In genomic region chr2:127647242-127648190, GRCh38 we compare ENCODE assay signal across 13 cellular contexts. TPM values are rescaled to one million over a fixed set of nuclear protein-coding genes. Genes with fewer than 3 reads are reported as not detected.
A peak's percentile ranks its signal among the peaks of the same experiment; 100 is the strongest.
DNase-seq lines count a peak whose midpoint lies in the region; ATAC-seq, FAIRE-seq and TF ChIP-seq lines count a peak whose summit lies in the region.
"Had no signal": no experiment of that assay in that cellular context is flagged by ENCODE, and none has a peak within 500 bp of the region (broad histone marks: within the 10 kb centered on the region; RNA-seq: fewer than 3 reads in every experiment).

No MANE protein-coding gene starts in this region.

- no peaks in the 10 kb centered on the region for H3K9me2 ChIP-seq in GM23338 (ENCODE audit: insufficient read depth)

- no peak overlapping the region for H3K4me2 ChIP-seq in GM23338
- peak overlapping the region; percentile 51 for H3K4me2 ChIP-seq in astrocyte (ENCODE audit: low read length)

- H2AFZ ChIP-seq in GM23338, result no peak overlapping the region
- no peak overlapping the region for H2AFZ ChIP-seq in astrocyte (ENCODE audit: low read depth, low read length)

- no peak overlapping the region for H3K9ac ChIP-seq in astrocyte (ENCODE audit: low read length)
- H3K9ac ChIP-seq in stomach smooth muscle (ENCODE audit: low read length in 2 of 2), result peak overlapping the region; percentile 11 to 55

- H3K4me3 ChIP-seq in GM23338 (no peak overlapping the region), astrocyte (ENCODE audit: insufficient read depth, low read depth, low read length) (no peak overlapping the region), stomach smooth muscle (ENCODE audit: low read length in 2 of 2) (peak overlapping the region in 1 of 2 donors; percentile 40)

- no peaks in the 10 kb centered on the region for H3K9me3 ChIP-seq in astrocyte (ENCODE audit: insufficient read depth, low read depth, low read length)
- H3K9me3 ChIP-seq in stomach smooth muscle (ENCODE audit: control insufficient read depth in 2 of 2, low read length in 2 of 2), result no peaks in the 10 kb centered on the region

- H3K36me3 ChIP-seq in GM23338 (ENCODE audit: insufficient read depth), result no peaks in the 10 kb centered on the region
- no peaks in the 10 kb centered on the region for H3K36me3 ChIP-seq in astrocyte (ENCODE audit: insufficient read depth, low read length)
- peaks cover 8 to 11% of the 10 kb centered on the region in 2 donors for H3K36me3 ChIP-seq in stomach smooth muscle (ENCODE audit: control insufficient read depth in 2 of 2, insufficient read depth in 2 of 2, low read length in 2 of 2)

- H3K4me1 Mint-ChIP-seq in GM23338 (peaks cover 11% of the 10 kb centered on the region), astrocyte (ENCODE audit: low read depth, unreplicated experiment) (peaks cover 24% of the 10 kb centered on the region)

- H3K27me3 ChIP-seq in GM23338 (ENCODE audit: insufficient read depth) (no peaks in the 10 kb centered on the region), astrocyte (ENCODE audit: insufficient read depth, low read length) (no peaks in the 10 kb centered on the region), layer of hippocampus (ENCODE audit: control insufficient read depth, insufficient read depth, low read length) (no peaks in the 10 kb centered on the region), stomach smooth muscle (ENCODE audit: control insufficient read depth in 1 of 2, insufficient read depth in 2 of 2, low read length in 2 of 2) (no peaks in the 10 kb centered on the region)

- H3F3A ChIP-seq in GM23338 (replicated peaks; ENCODE audit: low read depth), result no peaks in the 10 kb centered on the region

- no peaks in the 10 kb centered on the region for H3K4me1 ChIP-seq in GM23338 (ENCODE audit: insufficient read depth)
- H3K4me1 ChIP-seq in astrocyte (ENCODE audit: insufficient read depth, low read length), result peaks cover 17% of the 10 kb centered on the region
- H3K4me1 ChIP-seq in stomach smooth muscle (ENCODE audit: control insufficient read depth, insufficient read depth, low read length), result peaks cover 95% of the 10 kb centered on the region

- H3K9me3 Mint-ChIP-seq in GM23338, result no peaks in the 10 kb centered on the region
- no peaks in the 10 kb centered on the region for H3K9me3 Mint-ChIP-seq in astrocyte (ENCODE audit: unreplicated experiment)
- H3K9me3 Mint-ChIP-seq: activated CD4-positive, alpha-beta T cell treated with anti-CD3 and anti-CD28 coated beads, Interleukin-2, amount 10 ng/mL, durations not matched to agents 7 days and 5 days had no signal

- no peak for FAIRE-seq in astrocyte (lab: Jason Lieb, UNC)

- no peaks in the 10 kb centered on the region; the same call in 2 of the 3 replicates for H3K36me3 Mint-ChIP-seq in GM23338 (ENCODE audit: low read depth)
- H3K36me3 Mint-ChIP-seq in astrocyte (ENCODE audit: low read depth, unreplicated experiment), result peaks cover 17% of the 10 kb centered on the region

- DNase-seq in GM23338 (ENCODE audit: low spot score), result no peak
- no peak for DNase-seq in astrocyte (ENCODE audit: low read depth)
- DNase-seq in activated T-cell treated with anti-CD3 and anti-CD28 coated beads, Interleukin-2, amount 50 U/mL, for 48 hours, result no peak
- no peak for DNase-seq in HPDE6-E6E7 (ENCODE audit: extremely low spot score)
- DNase-seq: activated CD4-positive, alpha-beta T cell treated with anti-CD3 and anti-CD28 coated beads, Interleukin-2, amount 10 ng/mL, durations not matched to agents 7 days and 5 days; Calu3; midbrain; NCI-H146 had no signal

- no peak for TF ChIP-seq CTCF in GM23338 (conservative IDR thresholded peaks at IDR 0.05; ENCODE audit: low read depth in 2 of 2)
- no peak for TF ChIP-seq CTCF in astrocyte (IDR thresholded peaks at IDR 0.05; ENCODE audit: insufficient read depth, low read depth, low read length)

- no peak overlapping the region; the same call in 2 of the 3 replicates for H3K4me3 Mint-ChIP-seq in GM23338
- no peak overlapping the region for H3K4me3 Mint-ChIP-seq in astrocyte (ENCODE audit: unreplicated experiment)
- H3K4me3 Mint-ChIP-seq: activated CD4-positive, alpha-beta T cell treated with anti-CD3 and anti-CD28 coated beads, Interleukin-2, amount 10 ng/mL, durations not matched to agents 7 days and 5 days had no signal

- H3K27ac Mint-ChIP-seq in GM23338 (peak overlapping the region; percentile 30; the same call in 1 of the 2 replicates), astrocyte (ENCODE audit: unreplicated experiment) (peak overlapping the region; percentile 22)

- H3K27ac ChIP-seq in GM23338 (ENCODE audit: low read depth), result no peak overlapping the region
- H3K27ac ChIP-seq in astrocyte (ENCODE audit: low read depth, low read length), result no peak overlapping the region
- peak overlapping the region; percentile 68 for H3K27ac ChIP-seq in layer of hippocampus (ENCODE audit: low read depth, low read length)
- H3K27ac ChIP-seq in stomach smooth muscle (ENCODE audit: low read length), result peak overlapping the region; percentile 87

- ATAC-seq in GM23338 (peak; percentile 7; the same call in 2 of the 3 replicates), GM21515 (IDR thresholded peaks at IDR 0.05; ENCODE audit: unreplicated experiment) (no peak), HG03095 (IDR thresholded peaks at IDR 0.05; ENCODE audit: unreplicated experiment) (no peak)

- H4K20me1 ChIP-seq in GM23338 (replicated peaks; ENCODE audit: insufficient read depth), result no peaks in the 10 kb centered on the region
- no peaks in the 10 kb centered on the region for H4K20me1 ChIP-seq in astrocyte (ENCODE audit: insufficient read depth, low read length)

- H3K27me3 Mint-ChIP-seq in GM23338 (ENCODE audit: insufficient read depth, low read depth, poor library complexity) (peaks cover 10% of the 10 kb centered on the region), astrocyte (ENCODE audit: low read depth, unreplicated experiment) (no peaks in the 10 kb centered on the region)
- H3K27me3 Mint-ChIP-seq: activated CD4-positive, alpha-beta T cell treated with anti-CD3 and anti-CD28 coated beads, Interleukin-2, amount 10 ng/mL, durations not matched to agents 7 days and 5 days had no signal

- no peaks in the 10 kb centered on the region for H3K79me2 ChIP-seq in GM23338 (replicated peaks; ENCODE audit: insufficient read depth)
- no peaks in the 10 kb centered on the region for H3K79me2 ChIP-seq in astrocyte (ENCODE audit: insufficient read depth, low read length)

TF ChIP-seq in GM23338, 12 proteins besides CTCF, POLR2A, EP300 and RAD21 (continues in another document):
- no peak for TF ChIP-seq EZH2phosphoT487 (IDR thresholded peaks at IDR 0.05; ENCODE audit: unreplicated experiment)

RNA-seq across cellular contexts. Expression of gene GPR17, which starts 1.6 kb away (rescaled TPM):
- not detected in 2 replicates for total RNA-seq in GM23338 (2014; rRNA removed; shearing (Covaris generic))
- not detected in 2 replicates for polyA plus RNA-seq in GM23338 (2016; fragmentation: Nextera tagmentation; extraction: Ambion mirVana)
- total RNA-seq in astrocyte, result 0.18 TPM in 1 of 2 replicates, not detected in the other
- total RNA-seq: activated CD4-positive, alpha-beta T cell treated with anti-CD3 and anti-CD28 coated beads, Interleukin-2, amount 10 ng/mL, durations not matched to agents 7 days and 5 days; Calu3; subcutaneous adipose tissue had no signal

RNA-seq across cellular contexts. Expression of gene LIMS2, which starts 27.8 kb away (rescaled TPM):
- total RNA-seq in GM23338 (2014; rRNA removed; shearing (Covaris generic)), result 1.3 and 1.6 TPM in 2 replicates
- polyA plus RNA-seq in GM23338 (2016; fragmentation: Nextera tagmentation; extraction: Ambion mirVana), result 2.6 and 3.5 TPM in 2 replicates
- total RNA-seq in astrocyte, result 73.3 and 75.1 TPM in 2 replicates

RNA-seq across cellular contexts. Expression of gene SFT2D3, which starts 53.8 kb away (rescaled TPM):
- total RNA-seq in GM23338 (2014; rRNA removed; shearing (Covaris generic)), result 13.4 and 13.7 TPM in 2 replicates
- not detected in 2 replicates for polyA plus RNA-seq in GM23338 (2016; fragmentation: Nextera tagmentation; extraction: Ambion mirVana)
- 2.9 and 3.0 TPM in 2 replicates for total RNA-seq in astrocyte

Comparison
In these comparisons a context has a peak if more than half of its experiments do, and no peak if none do; other contexts are left out.
1. H3K27ac ChIP-seq: peak in layer of hippocampus (single experiment) and stomach smooth muscle (single experiment); none in GM23338 (single experiment) and astrocyte (single experiment).
2. RNA of gene LIMS2, which starts 27.8 kb away (total RNA-seq): 73.3 to 75.1 TPM in astrocyte; 1.3 to 1.6 TPM in GM23338; every median in the first group is over 10 times any median in the second.